ENCODE assay signal across 8 cellular contexts in genomic region chr19:5031231-5032100, GRCh38.
DNase-seq lines count a peak whose midpoint lies in the region; TF ChIP-seq lines count a peak whose summit lies in the region.

No MANE protein-coding gene starts in this region.

- WGBS in SK-N-SH (ENCODE audit: low lambda C conversion rate), result 78% methylated on average over 9 of the region's 29 CpGs
- WGBS in tibial nerve, 2 donors, result 37 to 44% methylated on average over 13 to 21 of the region's 29 CpGs

- no peak overlapping the region for H3K9ac ChIP-seq in SK-N-SH
- no peak overlapping the region for H3K9ac ChIP-seq in parathyroid adenoma

- CTCF ChIA-PET in SK-N-SH (lab: Yijun Ruan, JAX), result interaction anchor here (0.6 to 7.2 kb wide), 45 partner anchors 9 to 483 kb away, joined by 3 to 62 read pairs (median 4); partner anchors contain the start of genes ARRDC5, KDM4B and PLIN3

- no peak for TF ChIP-seq POLR2A in tibial nerve (IDR thresholded peaks at IDR 0.05)

- H3K4me2 ChIP-seq in SK-N-SH (no peak overlapping the region), parathyroid adenoma (ENCODE audit: low read length) (no peak overlapping the region)

- peak; percentile 95 for TF ChIP-seq RAD21 in SK-N-SH (IDR thresholded peaks at IDR 0.05; ENCODE audit: low read length)

- H3K9me3 ChIP-seq in SK-N-SH (no peaks in the 10 kb centered on the region), parathyroid adenoma (ENCODE audit: control insufficient read depth, low read length) (no peaks in the 10 kb centered on the region), tibial nerve (no peaks in the 10 kb centered on the region)

- POLR2A ChIA-PET in SK-N-SH (lab: Yijun Ruan, JAX), result interaction anchor here (0.6 kb wide), 2 partner anchors 63 to 159 kb away, joined by 4 read pairs; partner anchors contain the start of gene KDM4B

- TF ChIP-seq CTCF in SK-N-SH (IDR thresholded peaks at IDR 0.05) (peak; percentile 93), parathyroid adenoma (IDR thresholded peaks at IDR 0.05) (peak; percentile 92), tibial nerve (IDR thresholded peaks at IDR 0.05) (peak; percentile 87 to 97 (median 90))

- peaks cover 57% of the 10 kb centered on the region for H3K79me2 ChIP-seq in SK-N-SH (ENCODE audit: insufficient read depth)
- peaks cover 51% of the 10 kb centered on the region for H3K79me2 ChIP-seq in parathyroid adenoma

- H2AFZ ChIP-seq in SK-N-SH (ENCODE audit: low read depth), result no peak overlapping the region
- no peak overlapping the region for H2AFZ ChIP-seq in parathyroid adenoma

- no peaks in the 10 kb centered on the region for H3F3A ChIP-seq in SK-N-SH (replicated peaks; ENCODE audit: insufficient read depth)

- H3K27me3 ChIP-seq in SK-N-SH (ENCODE audit: insufficient read depth), result no peaks in the 10 kb centered on the region
- H3K27me3 ChIP-seq in parathyroid adenoma (ENCODE audit: control insufficient read depth, insufficient read depth, low read length), result no peaks in the 10 kb centered on the region
- H3K27me3 ChIP-seq in tibial nerve, result no peaks in the 10 kb centered on the region

- peaks cover 54% of the 10 kb centered on the region for H4K20me1 ChIP-seq in SK-N-SH (ENCODE audit: insufficient read depth)

- H3K36me3 ChIP-seq in SK-N-SH (replicated peaks in 1 of 2; ENCODE audit: control insufficient read depth in 1 of 2, insufficient read depth in 2 of 2, low read length in 1 of 2) (peaks cover 0 to 3% of the 10 kb centered on the region in 2 experiments), parathyroid adenoma (ENCODE audit: control insufficient read depth, insufficient read depth, low read length) (no peaks in the 10 kb centered on the region), tibial nerve (peaks cover 0 to 37% (median 0%) of the 10 kb centered on the region in 3 donors)

- no peak overlapping the region; a peak in 1 of 4 replicates for H3K27ac ChIP-seq in SK-N-SH (ENCODE audit: low read depth in 2 of 2, low read length in 1 of 2)
- no peak overlapping the region for H3K27ac ChIP-seq in parathyroid adenoma
- peak overlapping the region in 1 of 4 donors; percentile 26 for H3K27ac ChIP-seq in tibial nerve

- H3K4me1 ChIP-seq in SK-N-SH (ENCODE audit: control insufficient read depth in 1 of 2, insufficient read depth in 2 of 2, low read depth in 1 of 2, low read length in 1 of 2) (peaks cover 3 to 16% of the 10 kb centered on the region in 2 experiments; a peak in 2 of 4 replicates), parathyroid adenoma (peaks cover 3% of the 10 kb centered on the region), tibial nerve (peaks cover 0 to 61% (median 22%) of the 10 kb centered on the region in 4 donors)

- H3K9me2 ChIP-seq in SK-N-SH, result no peaks in the 10 kb centered on the region

- H3K4me3 ChIP-seq in SK-N-SH (ENCODE audit: low read depth in 2 of 2, low read length in 1 of 2) (peak overlapping the region in 1 of 2 experiments; percentile 42; a peak in 1 of 4 replicates), parathyroid adenoma (ENCODE audit: low read depth, low read length) (no peak overlapping the region), tibial nerve (no peak overlapping the region)

- peak; percentile 67 to 76 for DNase-seq in NCI-H524 (lab: John Stamatoyannopoulos, UW)
- no peak for DNase-seq in NCI-H524 treated with DMSO at 0.1 percent for 48 hours (lab: John Stamatoyannopoulos, UW)
- peak; percentile 68 for DNase-seq in LHCN-M2 (ENCODE audit: low read depth)
- peak; percentile 97 for DNase-seq in SK-N-SH
- peak; percentile 64 to 79 (median 76) for DNase-seq in activated naive CD4-positive, alpha-beta T cell (lab: John Stamatoyannopoulos, UW)
- DNase-seq in globus pallidus (ENCODE audit: low spot score), result peak; percentile 66
- peak; percentile 79 to 90 for DNase-seq in tibial nerve (ENCODE audit: low spot score in 2 of 2)

- TF ChIP-seq EP300 in SK-N-SH (IDR thresholded peaks at IDR 0.05; ENCODE audit: borderline replicate concordance in 1 of 2, low read depth in 1 of 2, low read length in 1 of 2) (no peak), tibial nerve (IDR thresholded peaks at IDR 0.05) (no peak)

TF ChIP-seq in SK-N-SH, 30 proteins besides CTCF, POLR2A, EP300 and RAD21:
- TF ChIP-seq SMC3 (IDR thresholded peaks at IDR 0.05; ENCODE audit: low read depth, low read length) (peak; percentile 81), NFIC (IDR thresholded peaks at IDR 0.05; ENCODE audit: borderline replicate concordance) (no peak)
